ENCODE assay signal across 14 cellular contexts in the genomic region with DNA sequence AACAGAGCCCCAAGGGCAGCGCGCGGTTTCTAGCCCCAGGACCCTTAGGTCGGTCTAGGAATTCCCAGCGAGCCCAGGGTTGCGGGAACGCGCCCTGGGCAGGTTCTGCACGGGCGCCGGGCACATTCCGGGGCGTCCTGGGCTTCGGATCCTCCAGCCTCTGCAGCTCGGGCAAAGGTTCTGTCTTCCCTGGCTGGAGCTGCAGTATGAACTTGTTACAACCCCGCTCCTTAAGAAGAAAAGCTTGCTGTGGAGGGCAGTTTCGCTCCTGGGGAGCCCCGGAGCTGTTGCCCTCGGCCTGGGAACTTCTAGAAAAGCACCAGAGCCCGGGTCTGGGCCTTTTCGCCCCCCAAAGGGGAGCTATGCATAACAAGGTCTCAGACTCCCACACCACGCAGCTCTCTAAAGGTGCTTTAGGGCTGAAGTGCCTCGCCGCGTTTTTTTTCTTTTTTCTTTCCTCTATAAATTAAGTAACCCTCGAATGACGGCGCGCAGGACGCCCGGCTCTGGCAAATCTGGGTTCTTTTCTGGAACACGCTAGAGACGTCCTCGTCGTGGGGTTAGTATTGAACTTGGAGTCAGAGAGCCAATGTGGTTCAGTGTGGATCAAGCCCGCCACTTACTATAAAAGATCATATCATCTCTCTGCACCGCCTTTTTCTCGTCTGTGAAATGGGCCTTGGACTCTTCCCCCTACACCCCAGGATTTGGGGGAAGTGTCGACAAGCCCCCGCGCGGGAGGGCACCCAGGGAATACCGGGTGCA. TPM values are rescaled to one million over a fixed set of nuclear protein-coding genes. Genes with fewer than 3 reads are reported as not detected.
DNase-seq lines count a peak whose midpoint lies in the region; ATAC-seq, FAIRE-seq and TF ChIP-seq lines count a peak whose summit lies in the region.
"Had no signal": no experiment of that assay in that cellular context is flagged by ENCODE, and none has a peak within 500 bp of the region (broad histone marks: within the 10 kb centered on the region; RNA-seq: fewer than 3 reads in every experiment).

No MANE protein-coding gene starts in this region.

- no peak overlapping the region for H3K27ac Mint-ChIP-seq in nephron
- H3K27ac Mint-ChIP-seq: effector memory CD8-positive, alpha-beta T cell had no signal

- ATAC-seq in GM21447 (IDR thresholded peaks at IDR 0.05; ENCODE audit: unreplicated experiment), result no peak
- no peak for ATAC-seq in GM21786 (IDR thresholded peaks at IDR 0.05; ENCODE audit: unreplicated experiment)
- ATAC-seq: effector memory CD8-positive, alpha-beta T cell; heart left ventricle had no signal

- H3K4me3 ChIP-seq in AG04449 (ENCODE audit: low read depth, low read length) (peak overlapping the region; percentile 46; the same call in 1 of the 2 replicates), H7 (ENCODE audit: insufficient read depth, low read depth, low read length) (no peak overlapping the region)
- H3K4me3 ChIP-seq: lung, prostate gland had no signal

- peaks cover 37% of the 10 kb centered on the region for H3K4me1 Mint-ChIP-seq in nephron

- POLR2A ChIA-PET in AG04449 (lab: Yijun Ruan, JAX), result no interaction called here

- no peak for TF ChIP-seq CTCF in AG04449 (IDR thresholded peaks at IDR 0.05; ENCODE audit: insufficient read depth, low read length, missing control alignments)
- TF ChIP-seq CTCF in nephron (IDR thresholded peaks at IDR 0.05; ENCODE audit: unreplicated experiment in 3 of 3), result no peak

- no peak for FAIRE-seq in HTR-8/SVneo (lab: Jason Lieb, UNC)

- H3K9me3 Mint-ChIP-seq in nephron, result no peaks in the 10 kb centered on the region
- H3K9me3 Mint-ChIP-seq: effector memory CD8-positive, alpha-beta T cell had no signal

- peaks cover 70% of the 10 kb centered on the region for H3K27me3 Mint-ChIP-seq in nephron (ENCODE audit: low read depth)

- no peaks in the 10 kb centered on the region for H3K36me3 Mint-ChIP-seq in nephron (ENCODE audit: low read depth)

- no peak for DNase-seq in AG04449 (ENCODE audit: low read depth, low spot score)
- DNase-seq in H7, result peak; percentile 77
- peak; percentile 49 for DNase-seq in ecto neural progenitor cell (ENCODE audit: low spot score)
- no peak for DNase-seq in NCI-H226
- DNase-seq in HTR-8/SVneo (ENCODE audit: insufficient read length, low spot score), result no peak
- DNase-seq: C1 segment of cervical spinal cord; effector memory CD8-positive, alpha-beta T cell; stimulated activated CD4-positive, alpha-beta T cell treated with anti-CD3 and anti-CD28 coated beads, Interleukin-2, amount 100 ng/mL, for 24 hours had no signal

- no peaks in the 10 kb centered on the region for H3K36me3 ChIP-seq in H7 (replicated peaks; ENCODE audit: control insufficient read depth, insufficient read depth, low read length)
- H3K36me3 ChIP-seq: prostate gland had no signal

- CTCF ChIA-PET in AG04449 (lab: Yijun Ruan, JAX), result interaction anchor here (0.8 to 1.6 kb wide), 2 partner anchors 187 to 384 kb away, joined by 3 read pairs; no protein-coding TSS in a partner anchor

- H3K4me3 Mint-ChIP-seq in nephron, result peak overlapping the region; percentile 55 to 68 (median 59)

- H3K27me3 ChIP-seq in H7 (ENCODE audit: control insufficient read depth, insufficient read depth, low read length), result peaks cover 100% of the 10 kb centered on the region

RNA-seq across cellular contexts. Expression of a gene that starts 5.7 kb away (rescaled TPM):
- total RNA-seq in H7 (2014; rRNA removed; shearing (Covaris generic)), result 0.07 and 0.67 TPM in 2 replicates

Comparison
In these comparisons a context has a peak if more than half of its experiments do, and no peak if none do; other contexts are left out.
1. DNase-seq: peak in H7 (single experiment) and ecto neural progenitor cell (single experiment); none in AG04449 (single experiment), NCI-H226 (single experiment) and HTR-8/SVneo (single experiment).